Comparison of ENCODE assay signal across 9 cellular contexts in the genomic region with DNA sequence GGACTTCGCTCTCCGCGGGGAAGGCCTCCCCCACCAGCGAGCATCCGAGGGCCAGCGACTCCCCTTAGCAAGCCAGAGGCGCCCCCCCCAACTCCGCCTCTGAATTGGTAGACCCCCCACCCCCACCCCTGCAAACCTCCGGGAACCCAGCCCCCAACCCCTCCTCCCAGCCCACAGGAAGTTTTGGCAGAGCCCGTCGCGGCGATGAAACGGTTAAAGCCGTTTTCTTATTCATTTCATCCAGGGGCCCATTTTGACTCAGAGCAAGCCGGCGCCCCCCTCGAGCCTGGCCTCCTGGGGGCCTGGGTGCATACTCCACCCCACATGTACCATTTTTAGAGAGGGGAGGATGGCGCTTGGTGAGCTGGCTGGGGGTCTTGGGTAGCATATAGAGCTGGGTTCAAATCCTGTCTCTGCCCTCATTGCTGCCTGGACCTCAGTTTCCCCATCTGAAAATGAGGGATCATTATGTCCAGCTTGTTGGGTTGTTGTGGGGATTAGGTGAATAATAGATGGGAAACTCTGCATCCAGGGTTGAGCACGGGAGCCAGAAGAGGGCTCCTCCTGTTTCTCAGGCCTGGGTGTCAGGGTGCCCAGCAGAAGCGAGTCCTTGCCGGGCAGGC. TPM values are rescaled to one million over a fixed set of nuclear protein-coding genes. Genes with fewer than 3 reads are reported as not detected.
A peak's percentile ranks its signal among the peaks of the same experiment; 100 is the strongest.
DNase-seq lines count a peak whose midpoint lies in the region; ATAC-seq and TF ChIP-seq lines count a peak whose summit lies in the region.
"Had no signal": no experiment of that assay in that cellular context is flagged by ENCODE, and none has a peak within 500 bp of the region (broad histone marks: within the 10 kb centered on the region; RNA-seq: fewer than 3 reads in every experiment).

No MANE protein-coding gene starts in this region.

- no peaks in the 10 kb centered on the region for H3K27me3 ChIP-seq in CD8-positive, alpha-beta T cell (ENCODE audit: insufficient read depth, low read length)
- no peaks in the 10 kb centered on the region for H3K27me3 ChIP-seq in OCI-LY3 (ENCODE audit: low read depth, low read length)
- no peaks in the 10 kb centered on the region for H3K27me3 ChIP-seq in colonic mucosa
- no peaks in the 10 kb centered on the region for H3K27me3 ChIP-seq in neural cell (ENCODE audit: insufficient read depth, low read depth, low read length)

- ATAC-seq in CD8-positive, alpha-beta T cell, result no peak

- POLR2A ChIA-PET in CD8-positive, alpha-beta T cell (lab: Charles Lee), result interaction anchor here (1.0 to 3.2 kb wide), 4 partner anchors 9 to 108 kb away, joined by 4 to 120 read pairs (median 10); a partner anchor contains a TSS

- peak overlapping the region; percentile 85 for H3K9ac ChIP-seq in OCI-LY3 (ENCODE audit: low read length)
- H3K9ac ChIP-seq in colonic mucosa (ENCODE audit: low read depth in 2 of 2, low read length in 2 of 2), result peak overlapping the region; percentile 41 to 65
- peak overlapping the region; percentile 85 for H3K9ac ChIP-seq in neural cell (ENCODE audit: low read length)

- H3K27ac ChIP-seq in CD8-positive, alpha-beta T cell (ENCODE audit: low read depth, low read length), result peak overlapping the region; percentile 91
- H3K27ac ChIP-seq in OCI-LY3 (ENCODE audit: low read length) (peak overlapping the region; percentile 93), colonic mucosa (peak overlapping the region; percentile 100), neural cell (ENCODE audit: low read length) (peak overlapping the region; percentile 70)

- peak overlapping the region; percentile 80 for H3K4me3 Mint-ChIP-seq in CD8-positive, alpha-beta T cell

- no peak for TF ChIP-seq CTCF in CD8-positive, alpha-beta T cell (IDR thresholded peaks at IDR 0.05)
- TF ChIP-seq CTCF in OCI-LY3 (IDR thresholded peaks at IDR 0.05; ENCODE audit: low read depth, low read length), result no peak
- no peak for TF ChIP-seq CTCF in colonic mucosa (IDR thresholded peaks at IDR 0.05)
- no peak for TF ChIP-seq CTCF in neural cell (IDR thresholded peaks at IDR 0.05; ENCODE audit: poor library complexity, severe bottlenecking)

- H3K4me2 ChIP-seq in OCI-LY3 (ENCODE audit: low read length) (peak overlapping the region; percentile 99), neural cell (ENCODE audit: low read length) (peak overlapping the region; percentile 70)

- no peaks in the 10 kb centered on the region for H4K20me1 ChIP-seq in OCI-LY3 (ENCODE audit: insufficient read depth, low read length)
- H4K20me1 ChIP-seq in neural cell (ENCODE audit: insufficient read depth), result no peaks in the 10 kb centered on the region

- H3K27me3 Mint-ChIP-seq in CD8-positive, alpha-beta T cell (ENCODE audit: low read depth), result no peaks in the 10 kb centered on the region

- H3K4me1 ChIP-seq in CD8-positive, alpha-beta T cell (ENCODE audit: insufficient read depth, low read length), result peaks cover 62% of the 10 kb centered on the region
- H3K4me1 ChIP-seq in OCI-LY3 (ENCODE audit: low read length), result peaks cover 81% of the 10 kb centered on the region
- peaks cover 32% of the 10 kb centered on the region for H3K4me1 ChIP-seq in colonic mucosa

- no peak for TF ChIP-seq EP300 in neural cell (conservative IDR thresholded peaks at IDR 0.05; ENCODE audit: poor library complexity, severe bottlenecking)

- intact Hi-C loops in CD8-positive, alpha-beta T cell (cut with DNase I, micrococcal nuclease), result loop anchor here in 1 of 2 experiments (5.0 kb wide), 2 partner anchors 369 to 384 kb away; a partner anchor contains a TSS
- intact Hi-C loops in colonic mucosa (cut with DNase I), result no loop called here
- intact Hi-C loops in posterior vena cava (cut with DNase I), result no loop called here

- peaks cover 37% of the 10 kb centered on the region for H3K4me1 Mint-ChIP-seq in CD8-positive, alpha-beta T cell (ENCODE audit: low read depth)

- H2AFZ ChIP-seq in OCI-LY3 (ENCODE audit: low read depth, low read length), result no peak overlapping the region
- H2AFZ ChIP-seq in neural cell (ENCODE audit: low read depth, low read length), result no peak overlapping the region

- H3K4me3 ChIP-seq in CD8-positive, alpha-beta T cell (ENCODE audit: low read depth, low read length), result peak overlapping the region; percentile 62
- H3K4me3 ChIP-seq in OCI-LY3 (ENCODE audit: low read length) (peak overlapping the region; percentile 79), colonic mucosa (peak overlapping the region; percentile 42), neural cell (ENCODE audit: low read length) (peak overlapping the region; percentile 75)

- TF ChIP-seq RAD21 in neural cell (conservative IDR thresholded peaks at IDR 0.05), result no peak

- CTCF ChIA-PET in CD8-positive, alpha-beta T cell (lab: Charles Lee), result interaction anchor here (2.1 to 13.1 kb wide), 2 partner anchors 12 to 17 kb away, joined by 6 to 396 read pairs; a partner anchor contains a TSS

- H3K9me3 Mint-ChIP-seq in CD8-positive, alpha-beta T cell, result no peaks in the 10 kb centered on the region

- no peaks in the 10 kb centered on the region for H3K36me3 Mint-ChIP-seq in CD8-positive, alpha-beta T cell

- peak overlapping the region; percentile 93 for H3K27ac Mint-ChIP-seq in CD8-positive, alpha-beta T cell

- no peaks in the 10 kb centered on the region for H3K9me3 ChIP-seq in CD8-positive, alpha-beta T cell (ENCODE audit: low read length)
- H3K9me3 ChIP-seq in OCI-LY3 (ENCODE audit: insufficient read depth, low read length), result no peaks in the 10 kb centered on the region
- no peaks in the 10 kb centered on the region for H3K9me3 ChIP-seq in colonic mucosa
- H3K9me3 ChIP-seq in neural cell (ENCODE audit: low read length), result no peaks in the 10 kb centered on the region

- H3K36me3 ChIP-seq in CD8-positive, alpha-beta T cell (ENCODE audit: insufficient read depth, low read length), result no peaks in the 10 kb centered on the region
- H3K36me3 ChIP-seq in OCI-LY3 (replicated peaks; ENCODE audit: low read depth, low read length) (no peaks in the 10 kb centered on the region), colonic mucosa (no peaks in the 10 kb centered on the region), neural cell (ENCODE audit: insufficient read depth, low read length) (no peaks in the 10 kb centered on the region)

- peaks cover 12% of the 10 kb centered on the region; the same call in 1 of the 2 replicates for H3K79me2 ChIP-seq in OCI-LY3 (ENCODE audit: low read length)
- no peaks in the 10 kb centered on the region for H3K79me2 ChIP-seq in neural cell (replicated peaks; ENCODE audit: insufficient read depth, low read length)

- H3K9me2 ChIP-seq in neural cell (ENCODE audit: insufficient read depth, low read length), result no peaks in the 10 kb centered on the region

- no peaks in the 10 kb centered on the region for H3F3A ChIP-seq in neural cell (ENCODE audit: insufficient read depth, low read length, poor library complexity, severe bottlenecking)

- DNase-seq in CD8-positive, alpha-beta T cell, result peak in 2 of 7 experiments; percentile 56 to 60
- DNase-seq in colonic mucosa (no peak), NOMO-1 (lab: John Stamatoyannopoulos, UW; ENCODE audit: unreplicated experiment in 2 of 2) (no peak), COLO829 (ENCODE audit: low spot score) (no peak), posterior vena cava (ENCODE audit: low spot score) (no peak)
- no peak for DNase-seq in central memory CD4-positive, alpha-beta T cell

TF ChIP-seq in neural cell, 6 proteins besides CTCF, POLR2A, EP300 and RAD21 (continues in another document):
- no peak for TF ChIP-seq MXI1 (conservative IDR thresholded peaks at IDR 0.05; ENCODE audit: poor library complexity, severe bottlenecking)
- no peak for TF ChIP-seq POLR2AphosphoS5 (IDR thresholded peaks at IDR 0.05)
- no peak for TF ChIP-seq TAF1 (IDR thresholded peaks at IDR 0.05; ENCODE audit: low read depth)
- TF ChIP-seq SMC3 (conservative IDR thresholded peaks at IDR 0.05; ENCODE audit: poor library complexity), result no peak

RNA-seq across cellular contexts. Expression of a gene that starts 7.9 kb away (rescaled TPM):
- total RNA-seq in CD8-positive, alpha-beta T cell, result 1,000 to 10,000 TPM; 2,704 to 2,791 TPM
- total RNA-seq in colonic mucosa (100 to 1,000 TPM; 113 to 173 TPM), posterior vena cava (100 to 1,000 TPM; 193 to 418 TPM)
- 18.7 and 29.4 TPM in 2 replicates for polyA plus RNA-seq in neural cell
- 14.1 and 26.8 TPM in 2 replicates for polyA minus RNA-seq in neural cell

RNA-seq across cellular contexts. Expression of a gene that starts 8.0 kb away (rescaled TPM):
- 10 to 100 TPM; 13.2 to 13.6 TPM for total RNA-seq in CD8-positive, alpha-beta T cell
- total RNA-seq in colonic mucosa, result 10 to 100 TPM; 54.8 to 72.0 TPM
- polyA plus RNA-seq in neural cell, result 28.4 and 44.3 TPM in 2 replicates
- 14.9 and 16.1 TPM in 2 replicates for polyA minus RNA-seq in neural cell
- total RNA-seq in posterior vena cava, result 10 to 100 TPM; 20.2 to 21.7 TPM

RNA-seq across cellular contexts. Expression of a gene that starts 18.3 kb away (rescaled TPM):
- 10 to 100 TPM; 57.5 to 59.1 TPM for total RNA-seq in CD8-positive, alpha-beta T cell
- 100 to 1,000 TPM; 347 to 417 TPM for total RNA-seq in colonic mucosa
- polyA plus RNA-seq in neural cell, result 832 and 882 TPM in 2 replicates
- polyA minus RNA-seq in neural cell, result 318 and 324 TPM in 2 replicates
- 100 to 1,000 TPM; 126 to 130 TPM for total RNA-seq in posterior vena cava

RNA-seq across cellular contexts. Expression of a gene that starts 18.5 kb away (rescaled TPM):
- total RNA-seq in CD8-positive, alpha-beta T cell, result under 1 TPM in 1 of 2 experiments, not detected in 1; 0.79 TPM
- total RNA-seq in colonic mucosa (10 to 100 TPM in 1 of 2 donors, 1 to 10 TPM in 1; 6.5 to 18.5 TPM), posterior vena cava (1 to 10 TPM in 1 of 2 donors, under 1 TPM in 1; 1.00 to 1.6 TPM)
- polyA plus RNA-seq in neural cell, result not detected in 2 replicates
- polyA minus RNA-seq in neural cell, result not detected in 2 replicates
- total RNA-seq: HT1080 had no signal

RNA-seq across cellular contexts. Expression of a gene that starts 23.0 kb away (rescaled TPM):
- 1 to 10 TPM; 1.3 to 2.2 TPM for total RNA-seq in CD8-positive, alpha-beta T cell
- 10 to 100 TPM in 1 of 2 donors, 1 to 10 TPM in 1; 8.8 to 44.8 TPM for total RNA-seq in colonic mucosa
- polyA plus RNA-seq in neural cell, result 25.7 and 28.2 TPM in 2 replicates
- polyA minus RNA-seq in neural cell, result 14.1 and 14.8 TPM in 2 replicates
- 1 to 10 TPM; 4.3 to 5.1 TPM for total RNA-seq in posterior vena cava

Comparison
In these comparisons a context has a peak if more than half of its experiments do, and no peak if none do; other contexts are left out.
1. RNA of a gene that starts 7.9 kb away (total RNA-seq): 2,704 to 2,791 TPM in CD8-positive, alpha-beta T cell; 193 to 418 TPM in posterior vena cava and 113 to 173 TPM in colonic mucosa; every median in the first group is over 4 times any median in the second.
2. Peak in every context shown above with its lines, with median percentiles within 50 percentile points of each other: H3K27ac ChIP-seq, H3K4me3 ChIP-seq and H3K9ac ChIP-seq.